22 cellular contexts compared by ENCODE assay signal in genomic region chr6:36843169-36843568, GRCh38. TPM values are rescaled to one million over a fixed set of nuclear protein-coding genes. Genes with fewer than 3 reads are reported as not detected.
DNase-seq lines count a peak whose midpoint lies in the region; ATAC-seq and TF ChIP-seq lines count a peak whose summit lies in the region.
"Had no signal": no experiment of that assay in that cellular context is flagged by ENCODE, and none has a peak within 500 bp of the region (broad histone marks: within the 10 kb centered on the region; RNA-seq: fewer than 3 reads in every experiment).

No MANE protein-coding gene starts in this region.

- WGBS in neuronal stem cell (ENCODE audit: extremely low coverage in 2 of 2, insufficient read length in 2 of 2, insufficient replicate concordance in 1 of 2), 2 donors, result no CpG with 5 or more reads among the region's 4 CpGs
- WGBS in gastroesophageal sphincter (ENCODE audit: low coverage in 1 of 2), 2 donors, result 86 to 93% methylated on average over 1 to 3 of the region's 4 CpGs

- no peak for TF ChIP-seq CTCF in left ventricle myocardium inferior (IDR thresholded peaks at IDR 0.05; ENCODE audit: borderline replicate concordance)
- TF ChIP-seq CTCF in gastroesophageal sphincter (IDR thresholded peaks at IDR 0.05), result no peak

- H4K8ac ChIP-seq in neuronal stem cell (ENCODE audit: low read depth, low read length), result no peak overlapping the region

- H4K91ac ChIP-seq in neuronal stem cell (ENCODE audit: low read depth, low read length, poor library complexity), result no peak overlapping the region

- peak overlapping the region; percentile 66 for H2AK5ac ChIP-seq in neuronal stem cell (ENCODE audit: low read depth, low read length)

- H3K4me3 ChIP-seq in left ventricle myocardium inferior (peak overlapping the region; percentile 63), neuronal stem cell (ENCODE audit: low read length in 2 of 2) (no peak overlapping the region), gastroesophageal sphincter (no peak overlapping the region)
- H3K4me3 ChIP-seq: BLaER1 had no signal

- no peaks in the 10 kb centered on the region for H3K79me1 ChIP-seq in neuronal stem cell (ENCODE audit: low read depth, low read length)

- H3K36me3 ChIP-seq in left ventricle myocardium inferior, result no peaks in the 10 kb centered on the region
- H3K36me3 ChIP-seq in neuronal stem cell (replicated peaks in 1 of 2; ENCODE audit: control insufficient read depth in 2 of 2, insufficient read depth in 2 of 2, low read length in 2 of 2), result no peaks in the 10 kb centered on the region
- H3K36me3 ChIP-seq in gastroesophageal sphincter, result no peaks in the 10 kb centered on the region
- H3K36me3 ChIP-seq: BLaER1 had no signal

- H2BK15ac ChIP-seq in neuronal stem cell (ENCODE audit: low read length), result peak overlapping the region; percentile 54

- TF ChIP-seq POLR2A in gastroesophageal sphincter (IDR thresholded peaks at IDR 0.05), result no peak

- peak; percentile 1 for ATAC-seq in Right ventricle myocardium superior (ENCODE audit: poor library complexity)
- ATAC-seq in gastroesophageal sphincter, result no peak
- ATAC-seq: HCT116, Panc1 had no signal

- TF ChIP-seq EP300 in gastroesophageal sphincter (IDR thresholded peaks at IDR 0.05), result no peak

- H3K27me3 ChIP-seq in left ventricle myocardium inferior (ENCODE audit: low read depth) (peaks cover 20% of the 10 kb centered on the region), neuronal stem cell (ENCODE audit: control insufficient read depth in 3 of 3, insufficient read depth in 3 of 3, low read depth in 1 of 3, low read length in 3 of 3) (peaks cover 16 to 31% (median 22%) of the 10 kb centered on the region in 3 experiments), gastroesophageal sphincter (peaks cover 8% of the 10 kb centered on the region)

- peaks cover 64% of the 10 kb centered on the region for H3K4me1 ChIP-seq in left ventricle myocardium inferior
- peaks cover 14 to 17% of the 10 kb centered on the region in 2 donors for H3K4me1 ChIP-seq in neuronal stem cell (ENCODE audit: control insufficient read depth in 2 of 2, insufficient read depth in 1 of 2, low read depth in 1 of 2, low read length in 2 of 2)
- H3K4me1 ChIP-seq in gastroesophageal sphincter, result peaks cover 0 to 31% (median 18%) of the 10 kb centered on the region in 3 donors

- H3K27ac ChIP-seq in left ventricle myocardium inferior (replicated peaks), result peak overlapping the region; percentile 92
- H3K27ac ChIP-seq in neuronal stem cell (replicated peaks; ENCODE audit: low read length), result no peak overlapping the region
- H3K27ac ChIP-seq in gastroesophageal sphincter, result no peak overlapping the region
- H3K27ac ChIP-seq: BLaER1 had no signal

- no peak overlapping the region for H3K9ac ChIP-seq in neuronal stem cell (ENCODE audit: low read depth, low read length, poor library complexity)
- H3K9ac ChIP-seq: BLaER1 had no signal

- DNase-seq in Right ventricle myocardium superior (no peak), cardiac septum (ENCODE audit: low spot score) (no peak), left ventricle myocardium inferior (no peak), neuronal stem cell (ENCODE audit: low spot score) (no peak), RKO (ENCODE audit: low spot score) (no peak), kidney tubule cell (ENCODE audit: low spot score) (no peak)
- DNase-seq: CD4-positive, CD25-positive, alpha-beta regulatory T cell; DMS153; NCI-H1092 treated with DMSO at 0.1 percent for 48 hours; NCI-H1436; NCI-H187; NCI-H2081 treated with DMSO at 0.1 percent for 48 hours; NCI-H2171; NCI-H226; NCI-H510A; NCI-H69 had no signal

- H3K9me3 ChIP-seq in left ventricle myocardium inferior (replicated peaks), result no peaks in the 10 kb centered on the region
- H3K9me3 ChIP-seq in neuronal stem cell (replicated peaks in 1 of 2; ENCODE audit: control insufficient read depth in 2 of 2, insufficient read depth in 1 of 2, low read depth in 1 of 2, low read length in 2 of 2), result no peaks in the 10 kb centered on the region
- no peaks in the 10 kb centered on the region for H3K9me3 ChIP-seq in gastroesophageal sphincter
- H3K9me3 ChIP-seq: BLaER1 had no signal

- peak overlapping the region; percentile 3 for H3K23ac ChIP-seq in neuronal stem cell (ENCODE audit: low read depth, low read length, poor library complexity)

- no peak overlapping the region for H2BK120ac ChIP-seq in neuronal stem cell (ENCODE audit: low read depth, low read length)

- no peak overlapping the region for H3K14ac ChIP-seq in neuronal stem cell (ENCODE audit: low read length)

- peak overlapping the region; percentile 19 for H3K18ac ChIP-seq in neuronal stem cell (ENCODE audit: low read length)

- no peak overlapping the region for H2BK12ac ChIP-seq in neuronal stem cell (ENCODE audit: low read length)

- no peak overlapping the region for H2BK5ac ChIP-seq in neuronal stem cell (ENCODE audit: low read length)

- H2AFZ ChIP-seq in neuronal stem cell (ENCODE audit: low read length), result no peak overlapping the region

- intact Hi-C loops in Right ventricle myocardium superior (cut with DNase I) (no loop called here), cardiac septum (cut with DNase I) (no loop called here), left ventricle myocardium inferior (cut with micrococcal nuclease) (no loop called here)

- H3K4ac ChIP-seq in neuronal stem cell (ENCODE audit: low read length), result no peak overlapping the region

- H3K4me2 ChIP-seq in neuronal stem cell (ENCODE audit: insufficient read depth, low read length, poor library complexity, severe bottlenecking), result no peak overlapping the region
- H3K4me2 ChIP-seq: BLaER1 had no signal

RNA-seq across cellular contexts. Expression of gene CPNE5, which starts 3.9 kb away (rescaled TPM):
- total RNA-seq in Right ventricle myocardium superior (10.0 TPM), cardiac septum (6.7 TPM), left ventricle myocardium inferior (26.5 TPM), gastroesophageal sphincter (1 to 10 TPM in 2 of 4 donors, under 1 TPM in 2; 0.42 to 2.3 (median 1.5) TPM)
- polyA plus RNA-seq in neuronal stem cell (2013, experiment 1 of 2), result 1.1 TPM
- 1.3 TPM for polyA plus RNA-seq in neuronal stem cell (2013, experiment 2 of 2)
- total RNA-seq: A172, H4 had no signal

RNA-seq across cellular contexts. Expression of gene PPIL1, which starts 31.4 kb away (rescaled TPM):
- total RNA-seq in Right ventricle myocardium superior (65.2 TPM), cardiac septum (24.9 TPM), left ventricle myocardium inferior (69.1 TPM), gastroesophageal sphincter (10 to 100 TPM; 13.5 to 28.5 (median 24.0) TPM)
- 66.5 TPM for polyA plus RNA-seq in neuronal stem cell (2013, experiment 1 of 2)
- polyA plus RNA-seq in neuronal stem cell (2013, experiment 2 of 2), result 66.9 TPM

RNA-seq across cellular contexts. Expression of gene C6orf89, which starts 42.6 kb away (rescaled TPM):
- total RNA-seq in Right ventricle myocardium superior (73.2 TPM), cardiac septum (49.2 TPM), left ventricle myocardium inferior (76.4 TPM), gastroesophageal sphincter (10 to 100 TPM; 62.1 to 73.8 (median 69.8) TPM)
- polyA plus RNA-seq in neuronal stem cell (2013, experiment 1 of 2), result 14.6 TPM
- 14.4 TPM for polyA plus RNA-seq in neuronal stem cell (2013, experiment 2 of 2)
